In genomic region chr1:1063945-1064831, GRCh38 we compare ENCODE assay signal across 8 cellular contexts.
DNase-seq lines count a peak whose midpoint lies in the region; ATAC-seq and TF ChIP-seq lines count a peak whose summit lies in the region.

No MANE protein-coding gene starts in this region.

- DNase-seq in HuH-7.5 (ENCODE audit: low spot score) (peak; percentile 97), T-helper 2 cell (peak; percentile 44 to 91 (median 73)), amniotic stem cell (lab: John Stamatoyannopoulos, UW) (peak; percentile 30)
- peak; percentile 92 for DNase-seq in stimulated activated CD4-positive, alpha-beta T cell treated with anti-CD3 and anti-CD28 coated beads, Interleukin-1b, Interleukin-23, amount 100 ng/mL, for 48 hours

- TF ChIP-seq CTCF in DOHH2 (IDR thresholded peaks at IDR 0.05; ENCODE audit: low read depth, low read length, poor library complexity, severe bottlenecking): peak; percentile 90

- H3K4me3 ChIP-seq in DOHH2 (ENCODE audit: low read length) (no peak overlapping the region), iPS-18c (ENCODE audit: insufficient read depth, low read depth, low read length) (peak overlapping the region; percentile 1; the same call in 1 of the 2 replicates)

- H3K4me2 ChIP-seq in DOHH2 (ENCODE audit: low read length): peak overlapping the region; percentile 14; the same call in 1 of the 2 replicates

- H3K36me3 ChIP-seq in DOHH2 (ENCODE audit: control insufficient read depth, low read length): no peaks in the 10 kb centered on the region

- peaks cover 26% of the 10 kb centered on the region for H3K4me1 ChIP-seq in DOHH2 (ENCODE audit: control insufficient read depth, low read length)

- no peak overlapping the region for H3K27ac ChIP-seq in DOHH2 (ENCODE audit: low read depth, low read length)

- ATAC-seq in GM21515 (IDR thresholded peaks at IDR 0.05; ENCODE audit: unreplicated experiment): peak; percentile 48
- ATAC-seq in GM18858 (IDR thresholded peaks at IDR 0.05; ENCODE audit: unreplicated experiment): no peak

- no peaks in the 10 kb centered on the region for H3K79me2 ChIP-seq in DOHH2 (ENCODE audit: control insufficient read depth, low read length)

- H3K27me3 ChIP-seq in DOHH2 (ENCODE audit: control insufficient read depth, low read length): peaks cover 54% of the 10 kb centered on the region

- H3F3A ChIP-seq in DOHH2 (ENCODE audit: control insufficient read depth, insufficient read depth): no peaks in the 10 kb centered on the region

- H3K9me2 ChIP-seq in DOHH2 (replicated peaks; ENCODE audit: control insufficient read depth, low read length): no peaks in the 10 kb centered on the region

- H4K20me1 ChIP-seq in DOHH2 (ENCODE audit: control insufficient read depth, insufficient read depth, low read depth, low read length): no peaks in the 10 kb centered on the region

- H3K9me3 ChIP-seq in DOHH2 (ENCODE audit: control insufficient read depth, insufficient read depth, low read length): no peaks in the 10 kb centered on the region
- H3K9me3 ChIP-seq in iPS-18c (ENCODE audit: control insufficient read depth, insufficient read depth, low read length): no peaks in the 10 kb centered on the region

Comparison
In these comparisons a context has a peak if more than half of its experiments do, and no peak if none do; other contexts are left out.
1. DNase-seq: peak in every context shown above with its lines; median percentile 97 in HuH-7.5; 92 in stimulated activated CD4-positive, alpha-beta T cell treated with anti-CD3 and anti-CD28 coated beads, Interleukin-1b, Interleukin-23, amount 100 ng/mL, for 48 hours; 73 in T-helper 2 cell; 30 in amniotic stem cell.